1 cellular context compared by ENCODE assay signal in the genomic region with DNA sequence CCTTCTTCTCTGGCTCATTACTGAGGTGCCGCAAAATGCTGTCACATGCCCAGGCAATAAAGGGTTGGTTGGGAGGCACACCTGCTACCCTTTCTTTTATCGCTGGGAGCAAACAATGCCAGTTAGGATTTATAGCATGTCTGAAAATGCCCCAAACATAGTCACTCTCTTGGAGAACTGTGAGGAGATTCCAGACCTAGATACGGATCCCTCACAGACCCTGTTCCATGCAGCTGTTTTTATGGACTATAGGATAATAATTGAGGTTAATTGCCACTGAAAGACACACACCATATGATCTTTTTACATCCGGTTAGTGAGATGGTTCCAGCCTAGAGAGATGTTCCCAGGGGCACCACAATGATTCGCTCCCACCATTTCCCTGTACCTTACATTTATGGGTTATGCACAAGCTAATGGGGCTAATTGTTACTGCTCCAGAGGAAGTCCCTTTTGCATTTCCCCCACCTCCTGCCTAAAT.
TF ChIP-seq lines count a peak whose summit lies in the region.

No MANE protein-coding gene starts in this region.

TF ChIP-seq in GM23338, 12 proteins besides CTCF, POLR2A, EP300 and RAD21 (continued from another document):
- TF ChIP-seq REST (IDR thresholded peaks at IDR 0.05; ENCODE audit: unreplicated experiment) (no peak), EZH2phosphoT487 (IDR thresholded peaks at IDR 0.05; ENCODE audit: unreplicated experiment) (no peak), ZNF114 (CRISPR knock-in tag; IDR thresholded peaks at IDR 0.05) (no peak)
